In the genomic region with DNA sequence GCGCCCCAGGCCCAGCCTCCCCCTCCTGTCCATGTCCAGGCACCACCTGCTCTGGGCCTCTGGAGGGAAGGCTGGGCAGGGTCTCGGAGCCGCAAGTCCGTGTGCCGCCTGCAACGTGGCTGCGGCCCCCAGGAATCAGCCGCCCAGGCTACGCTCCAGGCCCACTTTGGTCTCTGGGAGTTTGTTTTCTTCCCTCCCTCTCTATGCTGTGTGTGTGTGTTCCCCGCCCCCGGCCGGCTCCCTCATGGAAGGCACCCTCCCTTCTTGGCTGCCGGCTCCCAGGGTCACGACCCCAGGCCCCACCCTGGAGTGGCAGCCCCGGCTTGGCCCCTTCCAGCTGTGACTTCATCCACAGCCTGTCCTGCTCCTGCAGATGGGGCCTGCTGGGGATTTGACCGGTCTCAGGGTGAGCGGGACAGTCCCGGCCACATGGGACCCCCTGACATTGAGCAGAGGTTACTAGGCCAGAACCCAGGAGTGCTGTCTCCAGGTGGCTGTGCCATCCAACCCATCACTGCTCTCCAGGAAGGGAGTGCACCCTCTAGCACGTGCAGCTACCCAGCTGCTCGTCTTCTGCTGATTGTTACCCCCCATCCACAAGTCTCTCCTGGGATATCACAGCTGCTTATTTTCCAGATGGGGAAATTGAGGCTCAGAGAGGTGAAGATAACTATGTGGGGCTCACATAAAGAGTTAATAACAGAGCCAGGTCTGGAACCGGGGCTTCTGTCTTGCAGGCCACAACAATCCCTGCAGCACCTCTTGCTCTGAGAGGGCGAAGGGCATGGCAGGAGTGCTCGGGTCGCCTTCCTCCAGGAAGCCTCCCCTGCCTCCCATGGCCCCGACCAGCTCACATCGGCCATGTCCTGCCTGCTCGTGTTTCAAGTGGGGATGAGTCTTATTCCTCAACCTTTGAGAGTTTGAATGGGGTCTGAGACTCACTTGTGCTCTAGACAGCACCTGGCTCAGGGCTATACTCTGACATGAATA, we compare ENCODE assay signal across 13 cellular contexts. TPM values are rescaled to one million over a fixed set of nuclear protein-coding genes. Genes with fewer than 3 reads are reported as not detected.
DNase-seq lines count a peak whose midpoint lies in the region; ATAC-seq, FAIRE-seq and TF ChIP-seq lines count a peak whose summit lies in the region.
"Had no signal": no experiment of that assay in that cellular context is flagged by ENCODE, and none has a peak within 500 bp of the region (broad histone marks: within the 10 kb centered on the region; RNA-seq: fewer than 3 reads in every experiment).

No MANE protein-coding gene starts in this region.

- H3K4me3 ChIP-seq in K562 (no peak overlapping the region), esophagus muscularis mucosa (peak overlapping the region in 2 of 4 donors; percentile 12 to 40)

- no peak for FAIRE-seq in K562 (lab: Jason Lieb, UNC)
- FAIRE-seq: GM18507 had no signal

- H3K79me2 ChIP-seq in K562 (ENCODE audit: control insufficient read depth, insufficient read depth, low read length): no peaks in the 10 kb centered on the region

- no peak overlapping the region for H3K4me3 Mint-ChIP-seq in activated naive CD8-positive, alpha-beta T cell treated with anti-CD3 and anti-CD28 coated beads, Interleukin-2, amount 10 ng/mL, durations not matched to agents 7 days and 5 days
- no peak overlapping the region for H3K4me3 Mint-ChIP-seq in activated naive CD8-positive, alpha-beta T cell treated with anti-CD3 and anti-CD28 coated beads for 36 hours
- peak overlapping the region; percentile 28 for H3K4me3 Mint-ChIP-seq in type B pancreatic cell

- intact Hi-C loops in K562 (cut with micrococcal nuclease): no loop called here
- intact Hi-C loops in esophagus muscularis mucosa (cut with DNase I): no loop called here

- H3K4me2 ChIP-seq in K562 (ENCODE audit: insufficient read depth, low read length): no peak overlapping the region
- H3K4me2 ChIP-seq: KMS-11 had no signal

- H3K27me3 ChIP-seq in K562 (ENCODE audit: control insufficient read depth in 2 of 2, insufficient read depth in 2 of 2, low read length in 2 of 2): peaks cover 0 to 27% of the 10 kb centered on the region in 2 experiments; a peak in 2 of 5 replicates
- H3K27me3 ChIP-seq in esophagus muscularis mucosa: peaks cover 0 to 64% (median 10%) of the 10 kb centered on the region in 4 donors

- no TSS peak for BruUV-seq in K562 (replicated peaks; lab: Mats Ljungman, UMichigan)

- no peaks in the 10 kb centered on the region for H4K20me1 ChIP-seq in K562 (replicated peaks; ENCODE audit: control insufficient read depth, insufficient read depth, low read length)

- TF ChIP-seq CTCF in K562 (IDR thresholded peaks at IDR 0.05 in 2 of 3, conservative IDR thresholded peaks at IDR 0.05 in 1 of 3; ENCODE audit: insufficient read depth in 2 of 3, low read depth in 1 of 3, low read length in 3 of 3) (no peak), type B pancreatic cell (conservative IDR thresholded peaks at IDR 0.05) (no peak), esophagus muscularis mucosa (IDR thresholded peaks at IDR 0.05) (no peak)

- peak overlapping the region; percentile 64 for H3K27ac Mint-ChIP-seq in activated naive CD8-positive, alpha-beta T cell treated with anti-CD3 and anti-CD28 coated beads, Interleukin-2, amount 10 ng/mL, durations not matched to agents 7 days and 5 days
- H3K27ac Mint-ChIP-seq in activated naive CD8-positive, alpha-beta T cell treated with anti-CD3 and anti-CD28 coated beads for 36 hours: no peak overlapping the region
- no peak overlapping the region for H3K27ac Mint-ChIP-seq in type B pancreatic cell

- in situ Hi-C loops in K562 (cut with MboI): no loop called here

- H3K4me1 Mint-ChIP-seq in activated naive CD8-positive, alpha-beta T cell treated with anti-CD3 and anti-CD28 coated beads, Interleukin-2, amount 10 ng/mL, durations not matched to agents 7 days and 5 days: peaks cover 47% of the 10 kb centered on the region
- peaks cover 48% of the 10 kb centered on the region for H3K4me1 Mint-ChIP-seq in activated naive CD8-positive, alpha-beta T cell treated with anti-CD3 and anti-CD28 coated beads for 36 hours
- peaks cover 31% of the 10 kb centered on the region for H3K4me1 Mint-ChIP-seq in type B pancreatic cell (ENCODE audit: unreplicated experiment)

- no peaks in the 10 kb centered on the region for H3K9me3 Mint-ChIP-seq in activated naive CD8-positive, alpha-beta T cell treated with anti-CD3 and anti-CD28 coated beads, Interleukin-2, amount 10 ng/mL, durations not matched to agents 7 days and 5 days
- no peaks in the 10 kb centered on the region for H3K9me3 Mint-ChIP-seq in activated naive CD8-positive, alpha-beta T cell treated with anti-CD3 and anti-CD28 coated beads for 36 hours
- H3K9me3 Mint-ChIP-seq in type B pancreatic cell: no peaks in the 10 kb centered on the region

- TF ChIP-seq EP300 in K562 (IDR thresholded peaks at IDR 0.05; ENCODE audit: low read length) (no peak), esophagus muscularis mucosa (IDR thresholded peaks at IDR 0.05) (no peak)

- H3K27ac ChIP-seq in K562 (ENCODE audit: extremely low read depth, low read depth, low read length) (no peak overlapping the region), esophagus muscularis mucosa (replicated peaks in 1 of 4) (peak overlapping the region in 1 of 4 donors; percentile 39)
- H3K27ac ChIP-seq: KMS-11 had no signal

- no peak for ATAC-seq in activated naive CD8-positive, alpha-beta T cell treated with anti-CD3 and anti-CD28 coated beads, Interleukin-2, amount 10 ng/mL, durations not matched to agents 7 days and 5 days (ENCODE audit: low read depth)
- peak; percentile 61 for ATAC-seq in K562
- ATAC-seq: T-helper 17 cell had no signal

- H3K4me1 ChIP-seq in K562 (replicated peaks in 1 of 2; ENCODE audit: control insufficient read depth in 2 of 2, insufficient read depth in 2 of 2, low read length in 2 of 2) (peaks cover 0 to 34% of the 10 kb centered on the region in 2 experiments; a peak in 2 of 5 replicates), esophagus muscularis mucosa (peaks cover 30 to 57% (median 53%) of the 10 kb centered on the region in 4 donors)

- WGBS in K562 (ENCODE audit: insufficient coverage, low coverage, missing lambda C conversion rate): 20% methylated on average over 7 of the region's 27 CpGs
- WGBS in esophagus muscularis mucosa: 62% methylated on average over 24 of the region's 27 CpGs

- peaks cover 19% of the 10 kb centered on the region for H3K36me3 Mint-ChIP-seq in activated naive CD8-positive, alpha-beta T cell treated with anti-CD3 and anti-CD28 coated beads, Interleukin-2, amount 10 ng/mL, durations not matched to agents 7 days and 5 days
- H3K36me3 Mint-ChIP-seq in activated naive CD8-positive, alpha-beta T cell treated with anti-CD3 and anti-CD28 coated beads for 36 hours: peaks cover 18% of the 10 kb centered on the region
- H3K36me3 Mint-ChIP-seq in type B pancreatic cell: no peaks in the 10 kb centered on the region

- TF ChIP-seq POLR2A in K562 (conservative IDR thresholded peaks at IDR 0.05) (no peak), esophagus muscularis mucosa (IDR thresholded peaks at IDR 0.05; ENCODE audit: low read depth) (no peak)

- no peaks in the 10 kb centered on the region for H3K27me3 Mint-ChIP-seq in activated naive CD8-positive, alpha-beta T cell treated with anti-CD3 and anti-CD28 coated beads, Interleukin-2, amount 10 ng/mL, durations not matched to agents 7 days and 5 days
- H3K27me3 Mint-ChIP-seq in activated naive CD8-positive, alpha-beta T cell treated with anti-CD3 and anti-CD28 coated beads for 36 hours: peaks cover 11% of the 10 kb centered on the region
- H3K27me3 Mint-ChIP-seq in type B pancreatic cell: peaks cover 17% of the 10 kb centered on the region
- H3K27me3 Mint-ChIP-seq: T-helper 17 cell had no signal

- H3K9ac ChIP-seq in K562 (ENCODE audit: insufficient read depth in 1 of 2, low read depth in 2 of 2, low read length in 2 of 2): peak overlapping the region in 1 of 2 experiments; percentile 52; a peak in 1 of 4 replicates
- H3K9ac ChIP-seq: KMS-11 had no signal

- no peak for DNase-seq in activated naive CD8-positive, alpha-beta T cell treated with anti-CD3 and anti-CD28 coated beads, Interleukin-2, amount 10 ng/mL, durations not matched to agents 7 days and 5 days
- DNase-seq in activated naive CD8-positive, alpha-beta T cell treated with anti-CD3 and anti-CD28 coated beads for 36 hours: no peak
- peak; percentile 25 to 65 (median 56) for DNase-seq in K562 (ENCODE audit: extremely low read depth in 1 of 4, low spot score in 3 of 4)
- DNase-seq in mucosa of gallbladder (ENCODE audit: low spot score): peak; percentile 66
- DNase-seq in type B pancreatic cell (ENCODE audit: extremely low spot score, unreplicated experiment): no peak
- DNase-seq in esophagus muscularis mucosa (ENCODE audit: extremely low spot score): no peak
- no peak for DNase-seq in kidney glomerular epithelial cell (lab: John Stamatoyannopoulos, UW)
- no peak for DNase-seq in Kasumi-1 (lab: John Stamatoyannopoulos, UW)
- DNase-seq: AML-193, midbrain, T-helper 17 cell had no signal

- POLR2A ChIA-PET in activated naive CD8-positive, alpha-beta T cell treated with anti-CD3 and anti-CD28 coated beads, Interleukin-2, amount 10 ng/mL, durations not matched to agents 7 days and 5 days (lab: Charles Lee): interaction anchor here (0.6 to 2.8 kb wide), 6 partner anchors 9 to 71 kb away, joined by 5 to 11 read pairs (median 8); no protein-coding TSS in a partner anchor
- POLR2A ChIA-PET in K562 (lab: Yijun Ruan, JAX): interaction anchor here (0.6 kb wide), 1 partner anchor 8 kb away, joined by 3 read pairs; no protein-coding TSS in a partner anchor

- CTCF ChIA-PET in K562 (lab: Yijun Ruan, JAX; ENCODE audit: low intra/inter-chr PET ratio): no interaction called here

- H3K9me3 ChIP-seq in K562 (replicated peaks; ENCODE audit: control insufficient read depth, insufficient read depth, low read depth, low read length) (no peaks in the 10 kb centered on the region), esophagus muscularis mucosa (no peaks in the 10 kb centered on the region)

- H3K36me3 ChIP-seq in K562 (ENCODE audit: control insufficient read depth, insufficient read depth, low read length) (no peaks in the 10 kb centered on the region), esophagus muscularis mucosa (no peaks in the 10 kb centered on the region)

- H2AFZ ChIP-seq in K562 (ENCODE audit: low read depth, low read length): no peak overlapping the region

- H3K9me1 ChIP-seq in K562 (ENCODE audit: control insufficient read depth, insufficient read depth, low read length): no peaks in the 10 kb centered on the region

- TF ChIP-seq RAD21 in K562 (CRISPR knock-in tag; conservative IDR thresholded peaks at IDR 0.05 in 1 of 2, IDR thresholded peaks at IDR 0.05 in 1 of 2): no peak

RNA-seq across cellular contexts. Expression of a gene that starts 2.8 kb away (rescaled TPM):
- 100 to 1,000 TPM; 508 to 564 TPM for total RNA-seq in activated naive CD8-positive, alpha-beta T cell treated with anti-CD3 and anti-CD28 coated beads, Interleukin-2, amount 10 ng/mL, durations not matched to agents 7 days and 5 days
- 100 to 1,000 TPM; 282 to 288 TPM for total RNA-seq in activated naive CD8-positive, alpha-beta T cell treated with anti-CD3 and anti-CD28 coated beads for 36 hours
- 0.35 and 2.6 TPM in 2 replicates for total RNA-seq in K562 (2011; cell fraction: chromatin; rRNA removed; ENCODE audit: low replicate concordance)
- 0.39 and 0.50 TPM in 2 replicates for total RNA-seq in K562 (2011; cell fraction: nucleolus; rRNA removed)
- total RNA-seq in K562 (2011; cell fraction: nucleoplasm; rRNA removed): 0.29 and 0.38 TPM in 2 replicates
- total RNA-seq in K562 (2014; rRNA removed): 0.04 and 0.05 TPM in 2 replicates
- 0.03 TPM in 1 of 2 replicates, not detected in the other for total RNA-seq in K562 (2014; rRNA removed; fragmentation: Illumina TruSeq; extraction: Trizol)
- total RNA-seq in K562 (2015; rRNA removed; fragmentation: Illumina TruSeq; extraction: Trizol): 0.11 and 0.34 TPM in 2 replicates
- 0.31 TPM in 2 replicates for total RNA-seq in K562 (2021)
- 0.16 and 0.39 TPM in 2 replicates for polyA plus RNA-seq in K562 (2011; rRNA removed)
- polyA plus RNA-seq in K562 (2011; cell fraction: cytosol; rRNA removed): 0.09 and 0.72 TPM in 2 replicates
- polyA plus RNA-seq in K562 (2011; cell fraction: nucleus; rRNA removed): 0.53 and 7.0 TPM in 2 replicates
- 0.06 and 0.08 TPM in 2 replicates for polyA plus RNA-seq in K562 (2012)
- polyA plus RNA-seq in K562 (2014; fragmentation: Illumina TruSeq; extraction: Trizol): 0.04 and 0.09 TPM in 2 replicates
- not detected for polyA plus RNA-seq in K562 (2014; fragmentation: Nextera tagmentation; extraction: Ambion mirVana)
- polyA plus RNA-seq in K562 (2014; rRNA removed): 0.03 and 0.25 TPM in 2 replicates
- 0.14 TPM in 1 of 2 replicates, not detected in the other for polyA minus RNA-seq in K562 (2011; rRNA and poly(A)+ RNA removed)
- 0.27 and 0.29 TPM in 2 replicates for polyA minus RNA-seq in K562 (2011; cell fraction: cytosol; rRNA and poly(A)+ RNA removed)
- 0.27 and 0.33 TPM in 2 replicates for polyA minus RNA-seq in K562 (2011; cell fraction: nucleus; rRNA and poly(A)+ RNA removed)
- total RNA-seq in mucosa of gallbladder: 17.8 TPM
- total RNA-seq in type B pancreatic cell (ENCODE audit: low replicate concordance): 3.8 and 9.8 TPM in 2 replicates
- total RNA-seq in esophagus muscularis mucosa: 1 to 10 TPM in 2 of 4 donors, under 1 TPM in 2; 0.19 to 4.8 (median 1.6) TPM

RNA-seq across cellular contexts. Expression of a gene that starts 17.3 kb away (rescaled TPM):
- total RNA-seq in activated naive CD8-positive, alpha-beta T cell treated with anti-CD3 and anti-CD28 coated beads, Interleukin-2, amount 10 ng/mL, durations not matched to agents 7 days and 5 days: 100 to 1,000 TPM; 125 to 142 TPM
- 10 to 100 TPM; 47.9 to 50.7 TPM for total RNA-seq in activated naive CD8-positive, alpha-beta T cell treated with anti-CD3 and anti-CD28 coated beads for 36 hours
- 1.8 and 2.3 TPM in 2 replicates for total RNA-seq in K562 (2011; cell fraction: chromatin; rRNA removed; ENCODE audit: low replicate concordance)
- 1.0 and 1.2 TPM in 2 replicates for total RNA-seq in K562 (2011; cell fraction: nucleolus; rRNA removed)
- total RNA-seq in K562 (2011; cell fraction: nucleoplasm; rRNA removed): 0.73 and 1.8 TPM in 2 replicates
- total RNA-seq in K562 (2014; rRNA removed) (not detected in 2 replicates), K562 (2014; rRNA removed; fragmentation: Illumina TruSeq; extraction: Trizol) (not detected in 2 replicates), K562 (2015; rRNA removed; fragmentation: Illumina TruSeq; extraction: Trizol) (not detected in 2 replicates), K562 (2021) (not detected in 2 replicates), mucosa of gallbladder (4.7 TPM), type B pancreatic cell (ENCODE audit: low replicate concordance) (not detected in 2 replicates), esophagus muscularis mucosa (1 to 10 TPM in 1 of 4 donors, under 1 TPM in 1, not detected in 2; 0.57 to 8.3 TPM)
- polyA plus RNA-seq in K562 (2011; rRNA removed) (0.08 and 0.22 TPM in 2 replicates), K562 (2014; fragmentation: Illumina TruSeq; extraction: Trizol) (not detected in 2 replicates), K562 (2014; fragmentation: Nextera tagmentation; extraction: Ambion mirVana) (not detected), K562 (2014; rRNA removed) (not detected in 2 replicates)
- 0.04 and 0.06 TPM in 2 replicates for polyA plus RNA-seq in K562 (2011; cell fraction: cytosol; rRNA removed)
- 0.24 and 1.6 TPM in 2 replicates for polyA plus RNA-seq in K562 (2011; cell fraction: nucleus; rRNA removed)
- polyA plus RNA-seq in K562 (2012): not detected in 2 replicates
- polyA minus RNA-seq in K562 (2011; rRNA and poly(A)+ RNA removed): not detected in 2 replicates
- not detected in 2 replicates for polyA minus RNA-seq in K562 (2011; cell fraction: cytosol; rRNA and poly(A)+ RNA removed)
- 0.13 TPM in 1 of 2 replicates, not detected in the other for polyA minus RNA-seq in K562 (2011; cell fraction: nucleus; rRNA and poly(A)+ RNA removed)

RNA-seq across cellular contexts. Expression of a gene that starts 40.0 kb away (rescaled TPM):
- 10 to 100 TPM; 24.2 to 27.5 TPM for total RNA-seq in activated naive CD8-positive, alpha-beta T cell treated with anti-CD3 and anti-CD28 coated beads, Interleukin-2, amount 10 ng/mL, durations not matched to agents 7 days and 5 days
- total RNA-seq in activated naive CD8-positive, alpha-beta T cell treated with anti-CD3 and anti-CD28 coated beads for 36 hours: 1 to 10 TPM; 2.8 to 3.5 TPM
- 2.1 and 7.3 TPM in 2 replicates for total RNA-seq in K562 (2011; cell fraction: chromatin; rRNA removed; ENCODE audit: low replicate concordance)
- total RNA-seq in K562 (2011; cell fraction: nucleolus; rRNA removed): 5.5 and 6.8 TPM in 2 replicates
- total RNA-seq in K562 (2011; cell fraction: nucleoplasm; rRNA removed): 2.4 and 4.0 TPM in 2 replicates
- total RNA-seq in K562 (2014; rRNA removed): 1.2 and 1.3 TPM in 2 replicates
- 0.47 TPM in 1 of 2 replicates, not detected in the other for total RNA-seq in K562 (2014; rRNA removed; fragmentation: Illumina TruSeq; extraction: Trizol)
- 0.72 and 1.1 TPM in 2 replicates for total RNA-seq in K562 (2015; rRNA removed; fragmentation: Illumina TruSeq; extraction: Trizol)
- total RNA-seq in K562 (2021): 2.6 and 3.1 TPM in 2 replicates
- polyA plus RNA-seq in K562 (2011; rRNA removed): 2.5 and 3.2 TPM in 2 replicates
- 3.5 and 7.9 TPM in 2 replicates for polyA plus RNA-seq in K562 (2011; cell fraction: cytosol; rRNA removed)
- polyA plus RNA-seq in K562 (2011; cell fraction: nucleus; rRNA removed): 10.1 and 12.6 TPM in 2 replicates
- 2.1 and 2.2 TPM in 2 replicates for polyA plus RNA-seq in K562 (2012)
- 0.96 and 0.98 TPM in 2 replicates for polyA plus RNA-seq in K562 (2014; fragmentation: Illumina TruSeq; extraction: Trizol)
- polyA plus RNA-seq in K562 (2014; fragmentation: Nextera tagmentation; extraction: Ambion mirVana): under 1 TPM; 0.35 to 0.56 TPM
- polyA plus RNA-seq in K562 (2014; rRNA removed): 1.3 and 1.9 TPM in 2 replicates
- polyA minus RNA-seq in K562 (2011; rRNA and poly(A)+ RNA removed): 0.49 and 0.90 TPM in 2 replicates
- 2.3 TPM in 1 of 2 replicates, not detected in the other for polyA minus RNA-seq in K562 (2011; cell fraction: cytosol; rRNA and poly(A)+ RNA removed)
- 2.6 and 4.6 TPM in 2 replicates for polyA minus RNA-seq in K562 (2011; cell fraction: nucleus; rRNA and poly(A)+ RNA removed)
- 19.1 TPM for total RNA-seq in mucosa of gallbladder
- 11.4 TPM in 2 replicates for total RNA-seq in type B pancreatic cell (ENCODE audit: low replicate concordance)
- total RNA-seq in esophagus muscularis mucosa: 10 to 100 TPM; 16.5 to 19.4 (median 17.8) TPM

Comparison
In these comparisons a context has a peak if more than half of its experiments do, and no peak if none do; other contexts are left out.
1. DNase-seq: peak in K562 (4 of 4) and mucosa of gallbladder (single experiment); none in activated naive CD8-positive, alpha-beta T cell treated with anti-CD3 and anti-CD28 coated beads, Interleukin-2, amount 10 ng/mL, durations not matched to agents 7 days and 5 days (single experiment), activated naive CD8-positive, alpha-beta T cell treated with anti-CD3 and anti-CD28 coated beads for 36 hours (single experiment), type B pancreatic cell (single experiment), esophagus muscularis mucosa (single experiment), kidney glomerular epithelial cell (single experiment) and Kasumi-1 (0 of 2).
2. RNA of a gene that starts 2.8 kb away (total RNA-seq): 508 to 564 TPM in activated naive CD8-positive, alpha-beta T cell treated with anti-CD3 and anti-CD28 coated beads, Interleukin-2, amount 10 ng/mL, durations not matched to agents 7 days and 5 days and 282 to 288 TPM in activated naive CD8-positive, alpha-beta T cell treated with anti-CD3 and anti-CD28 coated beads for 36 hours; 17.8 TPM in mucosa of gallbladder (single experiment), 3.8 to 9.8 TPM in type B pancreatic cell, 0.19 to 4.8 TPM in esophagus muscularis mucosa and 0.03 to 2.6 TPM in K562; every median in the first group is over 10 times any median in the second.